Comparison of ENCODE assay signal across 16 cellular contexts in the genomic region with DNA sequence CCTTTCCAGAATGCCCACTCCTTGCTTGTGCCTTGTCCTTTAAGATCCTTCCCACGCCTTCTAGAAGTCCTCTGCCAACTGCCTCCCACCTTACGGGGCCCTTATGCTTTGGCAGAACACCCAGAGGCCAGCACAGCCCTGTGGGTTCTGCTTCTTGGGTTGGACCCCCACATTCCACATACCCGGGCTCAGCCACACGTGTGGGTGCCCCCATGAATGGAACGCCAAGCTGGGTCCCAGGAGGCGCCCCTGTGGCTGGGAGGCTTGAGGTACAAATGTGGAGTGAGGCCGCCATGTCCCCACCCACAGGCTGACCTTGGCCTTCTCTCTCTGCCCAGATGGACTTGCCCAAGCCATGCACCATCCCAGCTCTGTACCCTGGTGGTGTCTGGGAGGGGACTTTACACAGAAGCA.
"Had no signal": no experiment of that assay in that cellular context is flagged by ENCODE, and none has a peak within 500 bp of the region (broad histone marks: within the 10 kb centered on the region; RNA-seq: fewer than 3 reads in every experiment).

No MANE protein-coding gene starts in this region.

- H3K4me3 Mint-ChIP-seq: activated naive CD4-positive, alpha-beta T cell treated with anti-CD3 and anti-CD28 coated beads for 36 hours; activated naive CD8-positive, alpha-beta T cell treated with anti-CD3 and anti-CD28 coated beads, Interleukin-2, amount 50 U/mL, for 24 hours; immature natural killer cell had no signal

- H3K27me3 ChIP-seq: breast epithelium, gastrocnemius medialis, heart left ventricle, suprapubic skin, upper lobe of left lung had no signal

- H3K27me3 Mint-ChIP-seq: activated naive CD8-positive, alpha-beta T cell treated with anti-CD3 and anti-CD28 coated beads, Interleukin-2, amount 50 U/mL, for 24 hours had no signal

- H3K9me3 Mint-ChIP-seq: activated naive CD4-positive, alpha-beta T cell treated with anti-CD3 and anti-CD28 coated beads for 36 hours; activated naive CD8-positive, alpha-beta T cell treated with anti-CD3 and anti-CD28 coated beads, Interleukin-2, amount 50 U/mL, for 24 hours; activated T-helper 2 cell treated with anti-CD3 and anti-CD28 coated beads, Interferon-gamma antibody, Interleukin-2, Interleukin-4, amounts not matched to agents 10 μg/mL and 5 μg/mL and 100 μg/mL, durations not matched to agents 14 hours and 24 hours and 36 hours; immature natural killer cell had no signal

- H3K9me3 ChIP-seq: breast epithelium, gastrocnemius medialis, heart left ventricle, suprapubic skin, upper lobe of left lung had no signal

- H3K27ac ChIP-seq: gastrocnemius medialis, suprapubic skin had no signal

- H3K36me3 ChIP-seq: breast epithelium, gastrocnemius medialis, heart left ventricle, suprapubic skin, upper lobe of left lung had no signal

- H3K4me1 Mint-ChIP-seq: immature natural killer cell had no signal

- DNase-seq: activated CD4-positive, alpha-beta T cell treated with anti-CD3 and anti-CD28 coated beads, Interleukin-2, amount 50 U/mL, for 4 hours; activated CD4-positive, CD25-positive, alpha-beta regulatory T cell treated with anti-CD3 and anti-CD28 coated beads, Interleukin-2, amount 50 U/mL, for 72 hours; activated naive CD4-positive, alpha-beta T cell treated with anti-CD3 and anti-CD28 coated beads for 36 hours; activated naive CD8-positive, alpha-beta T cell treated with anti-CD3 and anti-CD28 coated beads, Interleukin-2, amount 50 U/mL, for 24 hours; aorta; gastrocnemius medialis; heart left ventricle; immature natural killer cell; stimulated activated CD4-positive, alpha-beta T cell treated with anti-CD3 and anti-CD28 coated beads, Interleukin-15, amount 100 ng/mL, for 24 hours; stimulated activated CD4-positive, alpha-beta T cell treated with anti-CD3 and anti-CD28 coated beads, Interleukin-4, amount 100 ng/mL, for 1 hour; stimulated activated naive CD4-positive, alpha-beta T cell treated with Interleukin-2 at 50 U/mL for 16 hours; T-helper 1 cell; upper lobe of left lung had no signal

- H3K27ac Mint-ChIP-seq: activated naive CD4-positive, alpha-beta T cell treated with anti-CD3 and anti-CD28 coated beads for 36 hours; activated naive CD8-positive, alpha-beta T cell treated with anti-CD3 and anti-CD28 coated beads, Interleukin-2, amount 50 U/mL, for 24 hours; activated T-helper 2 cell treated with anti-CD3 and anti-CD28 coated beads, Interferon-gamma antibody, Interleukin-2, Interleukin-4, amounts not matched to agents 10 μg/mL and 5 μg/mL and 100 μg/mL, durations not matched to agents 14 hours and 24 hours and 36 hours; immature natural killer cell had no signal

- H3K4me3 ChIP-seq: breast epithelium, gastrocnemius medialis, heart left ventricle, suprapubic skin, upper lobe of left lung had no signal
